Comparison of ENCODE assay signal across 25 cellular contexts in genomic region chr16:7137560-7138330, GRCh38.
DNase-seq lines count a peak whose midpoint lies in the region; ATAC-seq, FAIRE-seq and TF ChIP-seq lines count a peak whose summit lies in the region.
"Had no signal": no experiment of that assay in that cellular context is flagged by ENCODE, and none has a peak within 500 bp of the region (broad histone marks: within the 10 kb centered on the region; RNA-seq: fewer than 3 reads in every experiment).

No MANE protein-coding gene starts in this region.

- H3K27me3 ChIP-seq in bronchial epithelial cell (ENCODE audit: control insufficient read depth, insufficient read depth, low read length), result no peaks in the 10 kb centered on the region
- no peaks in the 10 kb centered on the region for H3K27me3 ChIP-seq in lower lobe of right lung (ENCODE audit: low read depth)
- H3K27me3 ChIP-seq: BLaER1 treated with 17β-estradiol and CSF1 and Interleukin-3, amounts not matched to agents 10 nM and 100 nM; colonic mucosa; suprapubic skin had no signal

- intact Hi-C loops in lower lobe of right lung (cut with DNase I), result no loop called here

- H3K4me3 ChIP-seq in bronchial epithelial cell (ENCODE audit: low read depth, low read length), result no peak overlapping the region
- H3K4me3 ChIP-seq in lower lobe of right lung, result no peak overlapping the region
- H3K4me3 ChIP-seq: BLaER1 treated with 17β-estradiol and CSF1 and Interleukin-3, amounts not matched to agents 10 nM and 100 nM; colonic mucosa; SK-N-MC; suprapubic skin had no signal

- H3K36me3 ChIP-seq in bronchial epithelial cell (ENCODE audit: control insufficient read depth, insufficient read depth, low read length) (no peaks in the 10 kb centered on the region), lower lobe of right lung (no peaks in the 10 kb centered on the region)
- H3K36me3 ChIP-seq: BLaER1 treated with 17β-estradiol and CSF1 and Interleukin-3, amounts not matched to agents 10 nM and 100 nM; colonic mucosa; suprapubic skin had no signal

- no peaks in the 10 kb centered on the region for H3K9me3 ChIP-seq in lower lobe of right lung
- H3K9me3 ChIP-seq: BLaER1 treated with 17β-estradiol and CSF1 and Interleukin-3, amounts not matched to agents 10 nM and 100 nM; colonic mucosa; suprapubic skin had no signal

- TF ChIP-seq CTCF in bronchial epithelial cell (IDR thresholded peaks at IDR 0.05; ENCODE audit: insufficient read depth, low read length, severe bottlenecking), result no peak
- TF ChIP-seq CTCF in lower lobe of right lung (IDR thresholded peaks at IDR 0.05), result no peak

- no peak for FAIRE-seq in bronchial epithelial cell (lab: Jason Lieb, UNC)
- FAIRE-seq: GM18507, RCC 7860 had no signal

- H3K27ac ChIP-seq in lower lobe of right lung, result no peak overlapping the region
- H3K27ac ChIP-seq: BLaER1 treated with 17β-estradiol and CSF1 and Interleukin-3, amounts not matched to agents 10 nM and 100 nM; colonic mucosa; SK-N-MC; suprapubic skin; VCaP had no signal

- ATAC-seq in lower lobe of right lung (peak; percentile 30 to 54), HG02759 (IDR thresholded peaks at IDR 0.05; ENCODE audit: unreplicated experiment) (no peak), GM19397 (IDR thresholded peaks at IDR 0.05; ENCODE audit: unreplicated experiment) (no peak)
- ATAC-seq: stimulated activated effector memory CD8-positive, alpha-beta T cell treated with anti-CD3 and anti-CD28 coated beads, Interleukin-12 subunit alpha, Interleukin-12 subunit beta, amount 100 ng/mL, for 72 hours had no signal

- H3K4me1 ChIP-seq in lower lobe of right lung, result no peaks in the 10 kb centered on the region
- H3K4me1 ChIP-seq: colonic mucosa, suprapubic skin had no signal

- peak; percentile 0 for DNase-seq in ELR (ENCODE audit: low read depth)
- peak; percentile 54 for DNase-seq in NCI-H2029 (lab: John Stamatoyannopoulos, UW)
- DNase-seq in bronchial epithelial cell (ENCODE audit: low read depth), result peak; percentile 81
- DNase-seq in lower lobe of right lung, result no peak
- DNase-seq in SW 1271 (lab: John Stamatoyannopoulos, UW), result no peak
- no peak for DNase-seq in cerebellum (ENCODE audit: low spot score)
- DNase-seq: activated CD4-positive, alpha-beta T cell treated with anti-CD3 and anti-CD28 coated beads, Interleukin-2, amount 50 U/mL, for 1 hour; activated effector memory CD4-positive, alpha-beta T cell treated with Interleukin-2 at 50 U/mL for 16 hours; Calu3; colonic mucosa; endodermal cell; HCEC 1CT; NCI-H1092 treated with DMSO at 0.1 percent for 48 hours; NCI-H510A treated with DMSO at 0.1 percent for 48 hours; stimulated activated CD4-positive, alpha-beta T cell treated with anti-CD3 and anti-CD28 coated beads, Interleukin-1b, Interleukin-23, amount 100 ng/mL, for 48 hours; T-helper 2 cell had no signal

Comparison
In these comparisons a context has a peak if more than half of its experiments do, and no peak if none do; other contexts are left out.
1. DNase-seq: peak in ELR (single experiment), NCI-H2029 (single experiment) and bronchial epithelial cell (single experiment); none in lower lobe of right lung (single experiment), SW 1271 (0 of 2) and cerebellum (single experiment).
2. ATAC-seq: peak in lower lobe of right lung (2 of 2); none in HG02759 (single experiment) and GM19397 (single experiment).